ENCODE assay signal across 11 cellular contexts in genomic region chr14:104048758-104049496, GRCh38. TPM values are rescaled to one million over a fixed set of nuclear protein-coding genes. Genes with fewer than 3 reads are reported as not detected.
DNase-seq lines count a peak whose midpoint lies in the region; FAIRE-seq and TF ChIP-seq lines count a peak whose summit lies in the region.
"Had no signal": no experiment of that assay in that cellular context is flagged by ENCODE, and none has a peak within 500 bp of the region (broad histone marks: within the 10 kb centered on the region; RNA-seq: fewer than 3 reads in every experiment).

No MANE protein-coding gene starts in this region.

- H3K4me3 Mint-ChIP-seq in type B pancreatic cell: no peak overlapping the region

- H3K9me3 Mint-ChIP-seq in type B pancreatic cell: no peaks in the 10 kb centered on the region

- H3K4me1 Mint-ChIP-seq in type B pancreatic cell (ENCODE audit: unreplicated experiment): peaks cover 4% of the 10 kb centered on the region

- H3K27ac Mint-ChIP-seq in type B pancreatic cell: peak overlapping the region; percentile 16

- DNase-seq in SW480 (ENCODE audit: low spot score): peak; percentile 8
- DNase-seq in epithelial cell of esophagus (ENCODE audit: low read depth): peak; percentile 47
- DNase-seq in type B pancreatic cell (ENCODE audit: extremely low spot score, unreplicated experiment): no peak
- DNase-seq in NCI-H774 (lab: John Stamatoyannopoulos, UW): no peak
- DNase-seq in NCI-H82 treated with DMSO at 0.1 percent for 48 hours (lab: John Stamatoyannopoulos, UW; ENCODE audit: unreplicated experiment): no peak
- no peak for DNase-seq in 8988T
- DNase-seq: DMS 273 treated with DMSO at 0.1 percent for 48 hours, MM.1S, mucosa of descending colon, SHP77 had no signal

- TF ChIP-seq CTCF in epithelial cell of esophagus (IDR thresholded peaks at IDR 0.05; ENCODE audit: insufficient read depth, low read depth, low read length, missing control alignments) (no peak), type B pancreatic cell (conservative IDR thresholded peaks at IDR 0.05) (no peak)

- H3K4me3 ChIP-seq in epithelial cell of esophagus (ENCODE audit: low read length): no peak overlapping the region
- H3K4me3 ChIP-seq: mucosa of descending colon had no signal

- peak; percentile 98 for FAIRE-seq in islet of Langerhans (lab: Jason Lieb, UNC)

- peaks cover 14% of the 10 kb centered on the region for H3K27me3 Mint-ChIP-seq in type B pancreatic cell

- no peaks in the 10 kb centered on the region for H3K36me3 Mint-ChIP-seq in type B pancreatic cell

RNA-seq across cellular contexts. Expression of gene ASPG, which starts 36.6 kb away (rescaled TPM):
- total RNA-seq in type B pancreatic cell (ENCODE audit: low replicate concordance): 0.29 TPM in 1 of 2 replicates, not detected in the other

Comparison
In these comparisons a context has a peak if more than half of its experiments do, and no peak if none do; other contexts are left out.
1. DNase-seq: peak in SW480 (single experiment) and epithelial cell of esophagus (single experiment); none in type B pancreatic cell (single experiment), NCI-H774 (single experiment), NCI-H82 treated with DMSO at 0.1 percent for 48 hours (single experiment) and 8988T (single experiment).